ENCODE assay signal across 8 cellular contexts in the genomic region with DNA sequence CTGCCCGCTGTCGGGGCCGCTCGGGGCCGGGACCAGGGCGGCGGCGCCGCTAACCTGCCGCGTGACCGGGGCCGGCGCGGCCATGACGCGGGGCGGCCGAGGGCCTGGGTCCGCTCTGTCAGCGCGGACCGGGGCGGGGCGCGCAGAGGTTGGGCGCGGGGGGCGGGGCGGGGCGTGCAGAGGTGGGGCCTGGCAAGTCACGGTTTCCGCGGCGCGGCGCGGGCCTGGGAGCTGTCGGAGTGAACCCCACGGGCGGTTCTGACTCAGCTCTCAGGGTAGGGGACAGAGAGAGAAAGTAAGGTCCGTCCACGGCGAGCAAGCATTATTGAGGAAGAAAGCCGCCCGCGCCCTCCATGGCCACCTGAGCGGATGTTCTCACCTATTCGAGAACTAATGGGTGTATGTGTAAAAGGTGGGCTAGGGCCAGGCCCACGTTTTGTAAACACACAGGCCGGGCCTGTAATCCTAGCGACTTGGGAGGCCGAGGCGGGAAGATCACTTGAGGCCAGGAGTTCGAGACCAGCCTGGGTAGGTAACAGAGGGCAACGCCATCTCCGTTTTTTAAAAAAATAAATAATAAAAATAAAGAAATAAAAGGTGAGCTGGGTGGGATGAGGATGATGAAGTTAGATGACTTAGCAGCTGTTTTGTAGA. TPM values are rescaled to one million over a fixed set of nuclear protein-coding genes. Genes with fewer than 3 reads are reported as not detected.
A peak's percentile ranks its signal among the peaks of the same experiment; 100 is the strongest.
DNase-seq lines count a peak whose midpoint lies in the region; ATAC-seq and TF ChIP-seq lines count a peak whose summit lies in the region.

A gene with protein sequence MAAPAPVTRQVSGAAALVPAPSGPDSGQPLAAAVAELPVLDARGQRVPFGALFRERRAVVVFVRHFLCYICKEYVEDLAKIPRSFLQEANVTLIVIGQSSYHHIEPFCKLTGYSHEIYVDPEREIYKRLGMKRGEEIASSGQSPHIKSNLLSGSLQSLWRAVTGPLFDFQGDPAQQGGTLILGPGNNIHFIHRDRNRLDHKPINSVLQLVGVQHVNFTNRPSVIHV (minus strand): TSS at position 120 of the 654 bp plus-strand sequence. CDS start 36 bp downstream, at position 84.

- H3K36me3 ChIP-seq in SJSA1 = peaks cover 23% of the 10 kb centered on the region

- TF ChIP-seq CTCF in omental fat pad (IDR thresholded peaks at IDR 0.05) = no peak

- peak within 1 kb of the TSS; percentile 90 for H3K4me3 Mint-ChIP-seq in activated naive CD4-positive, alpha-beta T cell treated with anti-CD3 and anti-CD28 coated beads, Interleukin-2, amount 10 ng/mL, durations not matched to agents 7 days and 5 days

- peaks cover 16% of the 10 kb centered on the region for H3K4me1 Mint-ChIP-seq in activated naive CD4-positive, alpha-beta T cell treated with anti-CD3 and anti-CD28 coated beads, Interleukin-2, amount 10 ng/mL, durations not matched to agents 7 days and 5 days

- CTCF ChIA-PET in activated naive CD4-positive, alpha-beta T cell treated with anti-CD3 and anti-CD28 coated beads, Interleukin-2, amount 10 ng/mL, durations not matched to agents 7 days and 5 days (lab: Charles Lee) = interaction anchor here (1.4 kb wide), 2 partner anchors 11 to 338 kb away, joined by 5 to 10 read pairs; no protein-coding TSS in a partner anchor

- no peaks in the 10 kb centered on the region; the same call in 1 of the 2 replicates for H3K4me1 ChIP-seq in SJSA1 (replicated peaks)

- H3K4me3 ChIP-seq in SJSA1 = peak within 1 kb of the TSS; percentile 87

- no peaks in the 10 kb centered on the region for H3K9me3 Mint-ChIP-seq in activated naive CD4-positive, alpha-beta T cell treated with anti-CD3 and anti-CD28 coated beads, Interleukin-2, amount 10 ng/mL, durations not matched to agents 7 days and 5 days

- H3K36me3 Mint-ChIP-seq in activated naive CD4-positive, alpha-beta T cell treated with anti-CD3 and anti-CD28 coated beads, Interleukin-2, amount 10 ng/mL, durations not matched to agents 7 days and 5 days = no peaks in the 10 kb centered on the region

- H3K27ac ChIP-seq in SJSA1 = peak within 1 kb of the TSS; percentile 91

- peak within 1 kb of the TSS; percentile 81 for H3K27ac Mint-ChIP-seq in activated naive CD4-positive, alpha-beta T cell treated with anti-CD3 and anti-CD28 coated beads, Interleukin-2, amount 10 ng/mL, durations not matched to agents 7 days and 5 days

- no peaks in the 10 kb centered on the region for H3K27me3 ChIP-seq in SJSA1 (replicated peaks)

- peak; percentile 50 for DNase-seq in Ammon's horn (ENCODE audit: low spot score)
- DNase-seq in GM19240 (ENCODE audit: insufficient read length, low spot score) = peak; percentile 7
- DNase-seq in SJSA1 (ENCODE audit: low read depth in 1 of 2, low spot score in 2 of 2) = peak; percentile 63 to 80
- DNase-seq in activated naive CD4-positive, alpha-beta T cell treated with anti-CD3 and anti-CD28 coated beads, Interleukin-2, amount 10 ng/mL, durations not matched to agents 7 days and 5 days = peak; percentile 86
- peak; percentile 54 for DNase-seq in germinal center (ENCODE audit: low spot score)
- peak; percentile 79 for DNase-seq in omental fat pad (ENCODE audit: low spot score)
- DNase-seq in superior temporal gyrus (ENCODE audit: extremely low spot score) = peak; percentile 27

- ATAC-seq in HG03521 (IDR thresholded peaks at IDR 0.05; ENCODE audit: unreplicated experiment) (peak; percentile 57), omental fat pad (ENCODE audit: low FRiP score) (peak; percentile 94)

- H3K9me3 ChIP-seq in SJSA1 (replicated peaks) = no peaks in the 10 kb centered on the region

- peaks cover 17% of the 10 kb centered on the region for H3K27me3 Mint-ChIP-seq in activated naive CD4-positive, alpha-beta T cell treated with anti-CD3 and anti-CD28 coated beads, Interleukin-2, amount 10 ng/mL, durations not matched to agents 7 days and 5 days

RNA-seq across cellular contexts. Expression of the gene that starts here (rescaled TPM):
- total RNA-seq in SJSA1 (2014; rRNA removed; shearing (Covaris generic)) = 9.5 and 27.5 TPM in 2 replicates
- 10 to 100 TPM; 16.2 to 31.3 (median 28.0) TPM for total RNA-seq in omental fat pad

Comparison
In these comparisons a context has a peak if more than half of its experiments do, and no peak if none do; other contexts are left out.
1. Peak in every context shown above with its lines: DNase-seq, ATAC-seq, H3K4me3 ChIP-seq and H3K27ac ChIP-seq.
2. DNase-seq: peak in every context shown above with its lines; median percentile 86 in activated naive CD4-positive, alpha-beta T cell treated with anti-CD3 and anti-CD28 coated beads, Interleukin-2, amount 10 ng/mL, durations not matched to agents 7 days and 5 days; 79 in omental fat pad; 72 in SJSA1; 54 in germinal center; 50 in Ammon's horn; 27 in superior temporal gyrus; 7 in GM19240.